Comparison of ENCODE assay signal across 27 cellular contexts in the genomic region with DNA sequence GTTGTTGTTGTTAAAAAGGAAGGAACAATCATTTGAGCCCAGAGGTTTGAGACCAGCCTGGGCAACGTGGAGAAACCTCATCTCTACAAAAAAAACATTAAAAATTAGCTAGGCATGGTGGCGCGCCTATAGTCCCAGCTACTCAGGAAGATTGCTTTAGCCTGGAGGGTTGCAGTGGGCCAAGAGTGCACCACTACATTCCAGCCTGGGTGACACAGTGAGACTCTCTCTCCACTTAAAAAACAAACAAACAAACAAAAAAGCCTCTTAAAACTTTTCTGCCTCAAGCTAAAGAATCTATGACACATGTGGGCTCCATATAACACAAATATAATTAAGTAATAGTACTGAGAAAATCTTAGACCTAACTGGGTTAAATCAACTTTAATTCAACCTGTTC. TPM values are rescaled to one million over a fixed set of nuclear protein-coding genes. Genes with fewer than 3 reads are reported as not detected.
"Had no signal": no experiment of that assay in that cellular context is flagged by ENCODE, and none has a peak within 500 bp of the region (broad histone marks: within the 10 kb centered on the region; RNA-seq: fewer than 3 reads in every experiment).

No MANE protein-coding gene starts in this region.

- H3K27ac Mint-ChIP-seq: activated CD4-positive, alpha-beta memory T cell treated with anti-CD3 and anti-CD28 coated beads, Interleukin-2, amount 10 ng/mL, durations not matched to agents 7 days and 5 days; activated CD4-positive, alpha-beta T cell treated with anti-CD3 and anti-CD28 coated beads, Interleukin-2, amount 10 ng/mL, durations not matched to agents 24 days and 14 days; dendritic cell treated with granulocyte-macrophage colony-stimulating factor and Interleukin-4, amounts not matched to agents 40 ng/mL and 50 ng/mL, for 4 days; natural killer cell had no signal

- H3K36me3 ChIP-seq: ovary, prostate gland had no signal

- ATAC-seq: activated T-helper 17 cell treated with anti-CD3 and anti-CD28 coated beads, Interleukin-2, amount 50 U/mL, for 72 hours; body of pancreas; natural killer cell; stimulated activated naive CD8-positive, alpha-beta T cell treated with anti-CD3 and anti-CD28 coated beads, Interleukin-15, Interleukin-2, amounts not matched to agents 100 U/mL and 50 U/mL, for 24 hours; T-helper 17 cell had no signal

- H3K27me3 Mint-ChIP-seq: activated CD4-positive, alpha-beta memory T cell treated with anti-CD3 and anti-CD28 coated beads, Interleukin-2, amount 10 ng/mL, durations not matched to agents 7 days and 5 days; activated CD4-positive, alpha-beta T cell treated with anti-CD3 and anti-CD28 coated beads, Interleukin-2, amount 10 ng/mL, durations not matched to agents 24 days and 14 days; activated T-helper 17 cell treated with anti-CD3 and anti-CD28 coated beads, Interleukin-2, amount 50 U/mL, for 72 hours; dendritic cell treated with granulocyte-macrophage colony-stimulating factor and Interleukin-4, amounts not matched to agents 40 ng/mL and 50 ng/mL, for 4 days; T-helper 17 cell had no signal

- DNase-seq: activated CD4-positive, alpha-beta memory T cell treated with anti-CD3 and anti-CD28 coated beads, Interleukin-2, amount 10 ng/mL, durations not matched to agents 7 days and 5 days; activated CD4-positive, alpha-beta T cell treated with anti-CD3 and anti-CD28 coated beads, Interleukin-2, amount 10 ng/mL, durations not matched to agents 24 days and 14 days; activated naive CD4-positive, alpha-beta T cell; anterior cingulate cortex; body of pancreas; effector CD4-positive, alpha-beta T cell; glutamatergic neuron; immature natural killer cell; midbrain; natural killer cell; ovary; stimulated activated CD4-positive, alpha-beta T cell treated with anti-CD3 and anti-CD28 coated beads, Interleukin-4, amount 100 ng/mL, for 4 hours; stimulated activated naive CD8-positive, alpha-beta T cell treated with anti-CD3 and anti-CD28 coated beads, Interleukin-15, Interleukin-2, amounts not matched to agents 100 U/mL and 50 U/mL, for 24 hours; SW 1271; T-helper 17 cell had no signal

- H3K27me3 ChIP-seq: body of pancreas, cardiac muscle cell, foreskin keratinocyte, hepatocyte, ovary, right atrium auricular region had no signal

- H3K4me3 Mint-ChIP-seq: activated CD4-positive, alpha-beta memory T cell treated with anti-CD3 and anti-CD28 coated beads, Interleukin-2, amount 10 ng/mL, durations not matched to agents 7 days and 5 days; activated CD4-positive, alpha-beta T cell treated with anti-CD3 and anti-CD28 coated beads, Interleukin-2, amount 10 ng/mL, durations not matched to agents 24 days and 14 days; activated T-helper 17 cell treated with anti-CD3 and anti-CD28 coated beads, Interleukin-2, amount 50 U/mL, for 72 hours; dendritic cell treated with granulocyte-macrophage colony-stimulating factor and Interleukin-4, amounts not matched to agents 40 ng/mL and 50 ng/mL, for 4 days; immature natural killer cell; natural killer cell; T-helper 17 cell had no signal

- H3K4me1 ChIP-seq: prostate gland had no signal

- H3K9me3 Mint-ChIP-seq: activated CD4-positive, alpha-beta memory T cell treated with anti-CD3 and anti-CD28 coated beads, Interleukin-2, amount 10 ng/mL, durations not matched to agents 7 days and 5 days; activated CD4-positive, alpha-beta T cell treated with anti-CD3 and anti-CD28 coated beads, Interleukin-2, amount 10 ng/mL, durations not matched to agents 24 days and 14 days; activated T-helper 17 cell treated with anti-CD3 and anti-CD28 coated beads, Interleukin-2, amount 50 U/mL, for 72 hours; dendritic cell treated with granulocyte-macrophage colony-stimulating factor and Interleukin-4, amounts not matched to agents 40 ng/mL and 50 ng/mL, for 4 days; immature natural killer cell; natural killer cell had no signal

- H3K4me3 ChIP-seq: body of pancreas, cardiac muscle cell, hepatocyte, ovary, prostate gland, right atrium auricular region had no signal

- H3K9me3 ChIP-seq: body of pancreas, ovary, prostate gland, right atrium auricular region had no signal

- H3K27ac ChIP-seq: body of pancreas, cardiac muscle cell, foreskin keratinocyte, hepatocyte, ovary had no signal

RNA-seq across cellular contexts. Expression of a gene that starts 40.9 kb away (rescaled TPM):
- total RNA-seq: activated CD4-positive, alpha-beta memory T cell treated with anti-CD3 and anti-CD28 coated beads, Interleukin-2, amount 10 ng/mL, durations not matched to agents 7 days and 5 days; activated CD4-positive, alpha-beta T cell treated with anti-CD3 and anti-CD28 coated beads, Interleukin-2, amount 10 ng/mL, durations not matched to agents 24 days and 14 days; epithelial cell of proximal tubule; fibroblast of lung; foreskin keratinocyte; kidney epithelial cell; left lobe of liver; T-helper 17 cell; urinary bladder had no signal
